Comparison of ENCODE assay signal across 35 cellular contexts in genomic region chr3:64400706-64401105, GRCh38.
"Had no signal": no experiment of that assay in that cellular context is flagged by ENCODE, and none has a peak within 500 bp of the region (broad histone marks: within the 10 kb centered on the region; RNA-seq: fewer than 3 reads in every experiment).

No MANE protein-coding gene starts in this region.

- H3K4me3 ChIP-seq: MG63 had no signal

- H3K27me3 ChIP-seq: MG63 had no signal

- H3K27ac ChIP-seq: KMS-11 had no signal

- H3K9me3 ChIP-seq: MG63 had no signal

- H3K4me2 ChIP-seq: KMS-11 had no signal

- H3K9ac ChIP-seq: KMS-11 had no signal

- H3K36me3 ChIP-seq: MG63 had no signal

- DNase-seq: Karpas-422, Kasumi-1, KG1, MG63, MV-4-11, NCI-H1048, NCI-H1092, NCI-H1092 treated with DMSO at 0.1 percent for 48 hours, NCI-H1105, NCI-H1105 treated with DMSO at 0.1 percent for 48 hours, NCI-H1417, NCI-H1417 treated with DMSO at 0.1 percent for 48 hours, NCI-H1436, NCI-H1436 treated with DMSO at 0.1 percent for 48 hours, NCI-H146, NCI-H1694, NCI-H1694 treated with DMSO at 0.1 percent for 48 hours, NCI-H187, NCI-H187 treated with DMSO at 0.1 percent for 48 hours, NCI-H1930, NCI-H2029, NCI-H2029 treated with DMSO at 0.1 percent for 48 hours, NCI-H2081, NCI-H2081 treated with DMSO at 0.1 percent for 48 hours, NCI-H2107, NCI-H2171, NCI-H2171 treated with DMSO at 0.1 percent for 48 hours, NCI-H2227 treated with DMSO at 0.1 percent for 48 hours, NCI-H226, NCI-H345, NCI-H446, NCI-H446 treated with DMSO at 0.1 percent for 48 hours, NCI-H510A, NCI-H510A treated with DMSO at 0.1 percent for 48 hours had no signal
